In genomic region chr11:125923012-125923579, GRCh38 we compare ENCODE assay signal across 1 cellular context.
TF ChIP-seq lines count a peak whose summit lies in the region.

No MANE protein-coding gene starts in this region.

TF ChIP-seq in HepG2, 621 proteins besides CTCF, POLR2A, EP300 and RAD21 (continued from another document):
- no peak for TF ChIP-seq MXD1 (CRISPR knock-in tag; IDR thresholded peaks at IDR 0.05)
- TF ChIP-seq PPARG (CRISPR knock-in tag; conservative IDR thresholded peaks at IDR 0.05): 0 out of 2 replicates have a peak, but pooled peaks have one; percentile 19
- TF ChIP-seq FOSL2 (CRISPR knock-in tag; IDR thresholded peaks at IDR 0.05): no peak
- TF ChIP-seq ZNF629 (CRISPR knock-in tag; conservative IDR thresholded peaks at IDR 0.05): no peak
- TF ChIP-seq ZNF275 (CRISPR knock-in tag; IDR thresholded peaks at IDR 0.05; ENCODE audit: borderline replicate concordance): no peak
- TF ChIP-seq SP140L (CRISPR knock-in tag; IDR thresholded peaks at IDR 0.05; ENCODE audit: borderline replicate concordance): no peak
- 0 out of 3 replicates have a peak, but pooled peaks have one; percentile 13 for TF ChIP-seq MXI1 (IDR thresholded peaks at IDR 0.05; ENCODE audit: borderline replicate concordance, low read depth, low read length)
- TF ChIP-seq RXRB (CRISPR knock-in tag; IDR thresholded peaks at IDR 0.05; ENCODE audit: borderline replicate concordance): no peak
